ENCODE assay signal across 24 cellular contexts in genomic region chr2:20123871-20124594, GRCh38.
"Had no signal": no experiment of that assay in that cellular context is flagged by ENCODE, and none has a peak within 500 bp of the region (broad histone marks: within the 10 kb centered on the region; RNA-seq: fewer than 3 reads in every experiment).

No MANE protein-coding gene starts in this region.

- H3K36me3 ChIP-seq: sigmoid colon, tibial nerve had no signal

- H3K4me3 ChIP-seq: coronary artery, hepatocyte, psoas muscle, sigmoid colon, skin epidermis, testis, tibial nerve had no signal

- FAIRE-seq: endothelial cell of umbilical vein, kidney had no signal

- H3K27me3 ChIP-seq: hepatocyte, sigmoid colon, testis, tibial nerve had no signal

- H3K9ac ChIP-seq: parathyroid adenoma had no signal

- H3K4me1 ChIP-seq: parathyroid adenoma, psoas muscle, sigmoid colon, testis, tibial nerve had no signal

- ATAC-seq: left cardiac atrium; left ventricle myocardium superior; psoas muscle; stimulated activated naive B cell treated with anti-CD40 and anti-IgM and Interleukin-4, amounts not matched to agents 10 μg/mL and 1 μg/mL and 100 μg/mL, for 72 hours; stimulated activated naive CD8-positive, alpha-beta T cell treated with anti-CD3 and anti-CD28 coated beads, Interleukin-15, amount 100 ng/mL, for 72 hours had no signal

- DNase-seq: effector CD4-positive, alpha-beta T cell; endodermal cell; erythroblast; foreskin melanocyte; head of caudate nucleus; kidney; left cardiac atrium; left ventricle myocardium superior; mesendoderm; naive B cell; psoas muscle; retina; sigmoid colon; stimulated activated CD4-positive, alpha-beta T cell treated with anti-CD3 and anti-CD28 coated beads, Interleukin-2, amount 100 ng/mL, for 24 hours; stimulated activated CD4-positive, alpha-beta T cell treated with anti-CD3 and anti-CD28 coated beads, Interleukin-4, amount 100 ng/mL, for 4 hours; stimulated activated naive B cell treated with anti-CD40 and anti-IgM and Interleukin-4, amounts not matched to agents 10 μg/mL and 1 μg/mL and 100 μg/mL, for 72 hours; stimulated activated naive CD8-positive, alpha-beta T cell treated with anti-CD3 and anti-CD28 coated beads, Interleukin-15, amount 100 ng/mL, for 72 hours; testis had no signal

- H3K79me2 ChIP-seq: hepatocyte, parathyroid adenoma had no signal

- H3K9me3 ChIP-seq: psoas muscle, sigmoid colon, testis, tibial nerve had no signal

- H3K4me2 ChIP-seq: hepatocyte had no signal

- H2AFZ ChIP-seq: hepatocyte, parathyroid adenoma had no signal

- H3K27ac ChIP-seq: coronary artery, hepatocyte, parathyroid adenoma, psoas muscle, sigmoid colon, testis, tibial nerve had no signal
